8 cellular contexts compared by ENCODE assay signal in the genomic region with DNA sequence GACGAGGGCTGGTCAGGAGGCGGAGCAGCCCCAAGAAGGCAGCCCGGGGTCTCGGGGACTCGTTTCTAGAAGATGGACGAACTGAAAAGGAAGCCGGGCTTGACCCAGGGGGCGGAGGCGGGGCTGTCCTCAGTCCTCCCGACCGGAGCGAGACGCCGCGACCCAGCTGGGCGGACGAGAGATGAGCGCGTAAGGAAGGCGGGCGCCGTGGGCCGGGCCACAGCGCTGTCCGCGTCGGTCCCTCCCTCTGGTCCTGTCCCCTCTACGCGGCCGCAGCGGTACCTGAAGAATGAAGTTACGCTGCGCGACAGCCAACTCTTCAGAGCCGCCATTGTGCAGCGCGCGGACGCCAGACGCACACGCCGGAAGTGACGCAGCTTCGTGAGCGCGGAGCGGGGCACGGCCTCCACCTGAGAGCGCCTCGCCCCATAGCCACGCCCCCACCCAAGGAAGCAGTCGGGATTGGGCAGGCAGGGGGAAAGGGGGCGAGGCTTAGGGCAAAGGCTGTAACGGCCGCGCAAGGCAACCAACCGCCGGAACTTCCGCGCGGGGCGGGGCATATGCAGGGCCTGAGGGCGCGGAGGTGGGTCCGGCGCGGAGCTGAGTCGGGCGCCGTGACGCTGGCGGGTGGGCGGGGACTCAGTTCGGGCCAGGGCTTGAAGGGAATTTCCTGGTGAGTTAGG. TPM values are rescaled to one million over a fixed set of nuclear protein-coding genes. Genes with fewer than 3 reads are reported as not detected.
DNase-seq lines count a peak whose midpoint lies in the region; ATAC-seq, FAIRE-seq and TF ChIP-seq lines count a peak whose summit lies in the region.

A gene (minus strand): TSS at position 370 of the 683 bp plus-strand sequence. CDS start 38 bp downstream, at position 332.

- H3K27ac ChIP-seq in adipose tissue (ENCODE audit: low read depth, low read length) = peak within 1 kb of the TSS; percentile 84
- peak within 1 kb of the TSS; percentile 86 for H3K27ac ChIP-seq in cardiac muscle cell
- H3K27ac ChIP-seq in trophoblast cell (ENCODE audit: low read depth, low read length) = peak within 1 kb of the TSS; percentile 98
- H3K27ac ChIP-seq in transverse colon = peak within 1 kb of the TSS; percentile 91 to 99 (median 98)

- TF ChIP-seq CTCF in cardiac muscle cell (IDR thresholded peaks at IDR 0.05; ENCODE audit: low read depth, low read length) (no peak), transverse colon (IDR thresholded peaks at IDR 0.05) (no peak)

- peak within 1 kb of the TSS; percentile 68 for H4K91ac ChIP-seq in trophoblast cell (ENCODE audit: low read depth, low read length)

- peaks cover 8% of the 10 kb centered on the region for H3K79me1 ChIP-seq in trophoblast cell (ENCODE audit: low read length)

- intact Hi-C loops in transverse colon (cut with DNase I; ENCODE audit: low total_unique reads) = no loop called here

- H3K4me1 ChIP-seq in cardiac muscle cell (ENCODE audit: low read depth) (peaks cover 14% of the 10 kb centered on the region), trophoblast cell (ENCODE audit: control insufficient read depth in 1 of 2, insufficient read depth in 2 of 2, low read length in 2 of 2) (peaks cover 18 to 21% of the 10 kb centered on the region in 2 experiments), transverse colon (peaks cover 9 to 27% (median 20%) of the 10 kb centered on the region in 4 donors)

- H3K27me3 Mint-ChIP-seq in T-cell = no peaks in the 10 kb centered on the region

- WGBS in adipose tissue, 3 donors = 0 to 1% (median 0%) methylated on average over 66 to 74 of the region's 74 CpGs
- no CpG with 5 or more reads among the region's 74 CpGs for WGBS in trophoblast cell (ENCODE audit: extremely low coverage, insufficient coverage, insufficient read length)
- WGBS in transverse colon (ENCODE audit: low coverage in 1 of 2), 2 donors = 0% methylated on average over 41 of the region's 74 CpGs; no CpG with 5 or more reads in 1 of the 2 donors

- H3K18ac ChIP-seq in trophoblast cell (ENCODE audit: low read length) = peak within 1 kb of the TSS; percentile 76

- peak within 1 kb of the TSS; percentile 69 for H2BK120ac ChIP-seq in trophoblast cell (ENCODE audit: insufficient read depth, low read length, poor library complexity)

- H3K27ac Mint-ChIP-seq in T-cell = peak within 1 kb of the TSS; percentile 85 to 89

- peak within 1 kb of the TSS; percentile 82 to 90 (median 87) for H3K4me3 Mint-ChIP-seq in T-cell

- no peak for TF ChIP-seq EP300 in transverse colon (IDR thresholded peaks at IDR 0.05; ENCODE audit: low read depth)

- peak; percentile 94 for ATAC-seq in HG02840 (IDR thresholded peaks at IDR 0.05; ENCODE audit: low FRiP score, unreplicated experiment)
- peak; percentile 89 to 95 (median 94) for ATAC-seq in T-cell (replicated peaks in 1 of 4)

- H2BK5ac ChIP-seq in trophoblast cell (ENCODE audit: low read depth, low read length, poor library complexity) = peak within 1 kb of the TSS; percentile 78

- H3K79me2 ChIP-seq in trophoblast cell (ENCODE audit: control insufficient read depth, insufficient read depth, low read length, poor library complexity) = peaks cover 11% of the 10 kb centered on the region

- H4K8ac ChIP-seq in trophoblast cell (ENCODE audit: low read depth, low read length) = peak within 1 kb of the TSS; percentile 89

- H2BK12ac ChIP-seq in trophoblast cell (ENCODE audit: low read length) = no peak within 1 kb of the TSS

- POLR2A ChIA-PET in T-cell (lab: Charles Lee) = interaction anchor here (0.5 to 3.2 kb wide), 7 partner anchors 19 to 426 kb away, joined by 3 to 13 read pairs (median 4); a partner anchor contains a TSS

- H3K9me3 ChIP-seq in cardiac muscle cell (ENCODE audit: low read depth) = no peaks in the 10 kb centered on the region
- no peaks in the 10 kb centered on the region for H3K9me3 ChIP-seq in trophoblast cell (ENCODE audit: insufficient read depth, low read depth, low read length)
- no peaks in the 10 kb centered on the region for H3K9me3 ChIP-seq in transverse colon

- H3K9me3 Mint-ChIP-seq in T-cell = no peaks in the 10 kb centered on the region

- peak within 1 kb of the TSS; percentile 98 for H3K9ac ChIP-seq in trophoblast cell (ENCODE audit: low read length)

- H3K4me3 ChIP-seq in cardiac muscle cell (peak within 1 kb of the TSS; percentile 50), trophoblast cell (ENCODE audit: low read depth, low read length) (peak within 1 kb of the TSS; percentile 98), transverse colon (peak within 1 kb of the TSS; percentile 77 to 99 (median 88))

- no peak within 1 kb of the TSS for H3K23ac ChIP-seq in trophoblast cell (ENCODE audit: low read length)

- H3K4me1 Mint-ChIP-seq in T-cell = peaks cover 40 to 57% (median 51%) of the 10 kb centered on the region in 3 donors

- FAIRE-seq in GM12891 (lab: Jason Lieb, UNC) = peak; percentile 100

- DNase-seq in GM12891 (ENCODE audit: insufficient read length, low spot score) = peak; percentile 94
- DNase-seq in NCI-H1436 treated with DMSO at 0.1 percent for 48 hours (lab: John Stamatoyannopoulos, UW) = peak; percentile 90
- DNase-seq in T-cell = peak; percentile 97 to 100 (median 100)
- DNase-seq in cardiac muscle cell (ENCODE audit: low read depth in 1 of 2, low spot score in 1 of 2) = peak; percentile 100
- DNase-seq in trophoblast cell = peak; percentile 100
- peak; percentile 100 for DNase-seq in transverse colon

- H3K36me3 ChIP-seq in cardiac muscle cell (peaks cover 13% of the 10 kb centered on the region), trophoblast cell (ENCODE audit: control insufficient read depth in 1 of 2, insufficient read depth in 2 of 2, low read length in 2 of 2) (peaks cover 11 to 18% of the 10 kb centered on the region in 2 experiments), transverse colon (peaks cover 0 to 9% (median 3%) of the 10 kb centered on the region in 4 donors)

- H3K27me3 ChIP-seq in cardiac muscle cell (no peaks in the 10 kb centered on the region), trophoblast cell (ENCODE audit: insufficient read depth, low read length) (no peaks in the 10 kb centered on the region), transverse colon (no peaks in the 10 kb centered on the region)

- H4K12ac ChIP-seq in trophoblast cell (ENCODE audit: low read depth, low read length) = peak within 1 kb of the TSS; percentile 75

- peak within 1 kb of the TSS; percentile 65 for H2AK5ac ChIP-seq in trophoblast cell (ENCODE audit: low read length)

- H2AFZ ChIP-seq in trophoblast cell (ENCODE audit: insufficient read depth, low read length, poor library complexity) = peak within 1 kb of the TSS; percentile 89

- H3K14ac ChIP-seq in trophoblast cell (ENCODE audit: low read length) = peak within 1 kb of the TSS; percentile 95

- TF ChIP-seq POLR2A in GM12891 (IDR thresholded peaks at IDR 0.05; ENCODE audit: low read depth, low read length) = peak; percentile 90
- peak; percentile 99 for TF ChIP-seq POLR2A in transverse colon (IDR thresholded peaks at IDR 0.05)

- in situ Hi-C loops in transverse colon (cut with MboI; ENCODE audit: low pct_ligation_motif_present in 1 of 4, low pct_unique_long_range_greater_than_20kb in 1 of 4, low sequenced_read_pairs in 3 of 4) = no loop called here

- peak within 1 kb of the TSS; percentile 88 for H3K4me2 ChIP-seq in trophoblast cell (ENCODE audit: low read length)

- CTCF ChIA-PET in T-cell (lab: Charles Lee) = interaction anchor here (0.6 to 3.1 kb wide), 6 partner anchors 19 to 1273 kb away, joined by 3 to 28 read pairs (median 4); a partner anchor contains a TSS

- peak within 1 kb of the TSS; percentile 42 for H3K4ac ChIP-seq in trophoblast cell (ENCODE audit: low read depth, low read length)

- peaks cover 36% of the 10 kb centered on the region for H3K36me3 Mint-ChIP-seq in T-cell

TF ChIP-seq in GM12891, 5 proteins besides CTCF, POLR2A, EP300 and RAD21:
- TF ChIP-seq POU2F2 (IDR thresholded peaks at IDR 0.05; ENCODE audit: low read depth, low read length) (peak; percentile 70; the same call in 1 of the 2 replicates), TAF1 (IDR thresholded peaks at IDR 0.05; ENCODE audit: low read depth, low read length) (peak; percentile 97), POLR2AphosphoS5 (IDR thresholded peaks at IDR 0.05; ENCODE audit: low read depth, low read length) (peak; percentile 92), PAX5 (IDR thresholded peaks at IDR 0.05; ENCODE audit: insufficient read depth, low read length, severe bottlenecking) (no peak), SPI1 (IDR thresholded peaks at IDR 0.05; ENCODE audit: low read depth, low read length) (0 out of 2 replicates have a peak, but pooled peaks have one; percentile 14)

RNA-seq across cellular contexts. Expression of the gene that starts here (rescaled TPM):
- polyA plus RNA-seq in GM12891 (2012; ENCODE audit: low read depth, missing spikeins) = 37.8 TPM
- total RNA-seq in T-cell (10 to 100 TPM; 39.8 to 85.1 (median 41.3) TPM), cardiac muscle cell (72.3 and 80.8 TPM in 2 replicates), transverse colon (100 to 1,000 TPM in 1 of 4 donors, 10 to 100 TPM in 3; 10.5 to 121 (median 54.3) TPM)
- polyA plus RNA-seq in adipose tissue (10 to 100 TPM; 29.9 to 35.0 (median 32.5) TPM), cardiac muscle cell (93.3 and 95.9 TPM in 2 replicates)
- 77.9 and 78.5 TPM in 2 replicates for polyA plus RNA-seq in trophoblast cell (2013)

Comparison
In these comparisons a context has a peak if more than half of its experiments do, and no peak if none do; other contexts are left out.
1. Peak in every context shown above with its lines: DNase-seq, ATAC-seq, H3K4me3 ChIP-seq and H3K27ac ChIP-seq.